8 cellular contexts compared by ENCODE assay signal in genomic region chr5:174317261-174317894, GRCh38.
DNase-seq lines count a peak whose midpoint lies in the region; ATAC-seq, FAIRE-seq and TF ChIP-seq lines count a peak whose summit lies in the region.

No MANE protein-coding gene starts in this region.

- H3K23ac ChIP-seq in H9 (ENCODE audit: insufficient read length, low read depth, low read length): no peak overlapping the region

- H3K4me3 Mint-ChIP-seq in H9: no peak overlapping the region
- H3K4me3 Mint-ChIP-seq in nephron progenitor cell: no peak overlapping the region
- no peak overlapping the region for H3K4me3 Mint-ChIP-seq in T-cell

- no peak overlapping the region for H3K56ac ChIP-seq in H9 (ENCODE audit: insufficient read length, low read depth, low read length)

- H2BK12ac ChIP-seq in H9 (ENCODE audit: insufficient read length, low read depth, low read length): no peak overlapping the region

- CTCF ChIA-PET in T-cell (lab: Charles Lee): no interaction called here

- no peaks in the 10 kb centered on the region for H3K9me3 Mint-ChIP-seq in H9
- H3K9me3 Mint-ChIP-seq in nephron progenitor cell: no peaks in the 10 kb centered on the region
- no peaks in the 10 kb centered on the region for H3K9me3 Mint-ChIP-seq in T-cell

- no peak for TF ChIP-seq POLR2A in esophagus muscularis mucosa (IDR thresholded peaks at IDR 0.05; ENCODE audit: low read depth)

- H3K9ac ChIP-seq in H9 (ENCODE audit: extremely low read depth, insufficient read length, low read length): no peak overlapping the region

- intact Hi-C loops in esophagus muscularis mucosa (cut with DNase I): loop anchor here (10.0 kb wide), 2 partner anchors 273 to 343 kb away; partner anchors contain the start of gene NSG2

- POLR2A ChIA-PET in T-cell (lab: Charles Lee): interaction anchor here in 1 of 2 donors (0.6 kb wide), 1 partner anchor 12 kb away, joined by 3 read pairs; no protein-coding TSS in a partner anchor

- H3K18ac ChIP-seq in H9 (ENCODE audit: insufficient read length, low read depth, low read length): no peak overlapping the region

- H3K27me3 Mint-ChIP-seq in H9 (ENCODE audit: low read depth) (peaks cover 47% of the 10 kb centered on the region), nephron progenitor cell (ENCODE audit: low read depth, poor library complexity) (peaks cover 66% of the 10 kb centered on the region), T-cell (peaks cover 37 to 41% of the 10 kb centered on the region in 2 donors)

- no peaks in the 10 kb centered on the region for H3K9me3 ChIP-seq in H9 (ENCODE audit: control insufficient read depth, low read depth, low read length)
- H3K9me3 ChIP-seq in esophagus muscularis mucosa: no peaks in the 10 kb centered on the region

- no peaks in the 10 kb centered on the region for H3K4me1 ChIP-seq in H9 (ENCODE audit: insufficient read depth, low read length)
- peaks cover under 1 to 2% (median 1%) of the 10 kb centered on the region in 4 donors for H3K4me1 ChIP-seq in esophagus muscularis mucosa

- TF ChIP-seq EP300 in esophagus muscularis mucosa (IDR thresholded peaks at IDR 0.05): no peak

- FAIRE-seq in RCC 7860 (lab: Jason Lieb, UNC): no peak

- no peak overlapping the region for H2BK15ac ChIP-seq in H9 (ENCODE audit: low read depth, low read length)

- H3K27me3 ChIP-seq in H9 (ENCODE audit: insufficient read depth, low read length) (no peaks in the 10 kb centered on the region; the same call in 1 of the 2 replicates), esophagus muscularis mucosa (peaks cover 0 to 71% (median 0%) of the 10 kb centered on the region in 4 donors)

- H2BK120ac ChIP-seq in H9 (ENCODE audit: low read depth, low read length, poor library complexity, severe bottlenecking): no peak overlapping the region

- no CpG with 5 or more reads among the region's 11 CpGs for WGBS in H9 (ENCODE audit: extremely low coverage, insufficient read length, low lambda C conversion rate)
- WGBS in esophagus muscularis mucosa: 29% methylated on average over 11 of the region's 11 CpGs

- H2BK20ac ChIP-seq in H9 (ENCODE audit: low read depth, low read length, poor library complexity, severe bottlenecking): no peak overlapping the region

- H4K91ac ChIP-seq in H9 (ENCODE audit: insufficient read length, low read depth, low read length): no peak overlapping the region

- no peak overlapping the region for H2AK5ac ChIP-seq in H9 (ENCODE audit: insufficient read length, low read length)

- H4K8ac ChIP-seq in H9 (replicated peaks; ENCODE audit: insufficient read length, low read depth, low read length): no peak overlapping the region

- DNase-seq in AG08396 (ENCODE audit: low spot score): peak; percentile 77
- DNase-seq in H9: peak; percentile 76
- DNase-seq in RCC 7860 (ENCODE audit: low spot score): peak; percentile 14
- DNase-seq in esophagus muscularis mucosa (ENCODE audit: extremely low spot score): no peak
- DNase-seq in nephron progenitor cell: peak; percentile 72
- DNase-seq in NCI-H187 (lab: John Stamatoyannopoulos, UW): no peak
- no peak for DNase-seq in T-cell

- no peaks in the 10 kb centered on the region for H3K36me3 ChIP-seq in esophagus muscularis mucosa

- H2AFZ ChIP-seq in H9 (ENCODE audit: low read length): peak overlapping the region; percentile 88

- H3K4me2 ChIP-seq in H9 (ENCODE audit: insufficient read depth, insufficient read length, low read length): no peak overlapping the region

- no peak overlapping the region for H3K4ac ChIP-seq in H9 (ENCODE audit: low read depth, low read length)

- no peaks in the 10 kb centered on the region for H3K23me2 ChIP-seq in H9 (ENCODE audit: insufficient read length, low read depth, low read length, poor library complexity, severe bottlenecking)

- no peak overlapping the region for H3K14ac ChIP-seq in H9 (ENCODE audit: insufficient read depth, low read length)

- H3K36me3 Mint-ChIP-seq in H9 (ENCODE audit: insufficient read depth in 1 of 3, low read depth in 3 of 3) (no peaks in the 10 kb centered on the region), nephron progenitor cell (ENCODE audit: low read depth) (no peaks in the 10 kb centered on the region), T-cell (no peaks in the 10 kb centered on the region)

- H3K4me1 Mint-ChIP-seq in H9: peaks cover 3 to 13% of the 10 kb centered on the region in 2 experiments; a peak in 3 of 4 replicates
- peaks cover 10% of the 10 kb centered on the region for H3K4me1 Mint-ChIP-seq in nephron progenitor cell
- H3K4me1 Mint-ChIP-seq in T-cell: peaks cover 0 to 3% (median 2%) of the 10 kb centered on the region in 3 donors

- H3K27ac Mint-ChIP-seq in H9: no peak overlapping the region
- H3K27ac Mint-ChIP-seq in nephron progenitor cell: no peak overlapping the region
- no peak overlapping the region for H3K27ac Mint-ChIP-seq in T-cell

- no peak overlapping the region for H2BK5ac ChIP-seq in H9 (ENCODE audit: insufficient read length, low read length)

- no peaks in the 10 kb centered on the region for H3K79me2 ChIP-seq in H9 (ENCODE audit: insufficient read depth, low read length)

- TF ChIP-seq CTCF in H9 (conservative IDR thresholded peaks at IDR 0.05): peak; percentile 97
- peak; percentile 32 to 66 (median 42) for TF ChIP-seq CTCF in esophagus muscularis mucosa (IDR thresholded peaks at IDR 0.05)
- peak; percentile 95 for TF ChIP-seq CTCF in nephron progenitor cell (IDR thresholded peaks at IDR 0.05)

- ATAC-seq in HG03521 (IDR thresholded peaks at IDR 0.05; ENCODE audit: unreplicated experiment) (no peak), T-cell (replicated peaks in 1 of 4) (no peak)

- H3K79me1 ChIP-seq in H9 (ENCODE audit: insufficient read depth, low read depth, low read length, poor library complexity, severe bottlenecking): no peaks in the 10 kb centered on the region

- H3T11ph ChIP-seq in H9 (ENCODE audit: low read length): no peak overlapping the region

- H3K4me3 ChIP-seq in esophagus muscularis mucosa: no peak overlapping the region

- H4K5ac ChIP-seq in H9 (ENCODE audit: insufficient read length, low read depth, low read length): no peak overlapping the region

- no peaks in the 10 kb centered on the region for H4K20me1 ChIP-seq in H9 (ENCODE audit: control insufficient read depth, insufficient read depth, insufficient read length)

- H3K27ac ChIP-seq in H9 (ENCODE audit: insufficient read length, low read depth, low read length) (no peak overlapping the region), esophagus muscularis mucosa (replicated peaks in 1 of 4) (no peak overlapping the region)

Comparison
In these comparisons a context has a peak if more than half of its experiments do, and no peak if none do; other contexts are left out.
1. DNase-seq: peak in AG08396 (single experiment), H9 (single experiment), RCC 7860 (single experiment) and nephron progenitor cell (single experiment); none in esophagus muscularis mucosa (single experiment), NCI-H187 (0 of 2) and T-cell (0 of 34).
2. CTCF ChIP-seq: peak in every context shown above with its lines; median percentile 97 in H9; 95 in nephron progenitor cell; 42 in esophagus muscularis mucosa.